ENCODE assay signal across 7 cellular contexts in the genomic region with DNA sequence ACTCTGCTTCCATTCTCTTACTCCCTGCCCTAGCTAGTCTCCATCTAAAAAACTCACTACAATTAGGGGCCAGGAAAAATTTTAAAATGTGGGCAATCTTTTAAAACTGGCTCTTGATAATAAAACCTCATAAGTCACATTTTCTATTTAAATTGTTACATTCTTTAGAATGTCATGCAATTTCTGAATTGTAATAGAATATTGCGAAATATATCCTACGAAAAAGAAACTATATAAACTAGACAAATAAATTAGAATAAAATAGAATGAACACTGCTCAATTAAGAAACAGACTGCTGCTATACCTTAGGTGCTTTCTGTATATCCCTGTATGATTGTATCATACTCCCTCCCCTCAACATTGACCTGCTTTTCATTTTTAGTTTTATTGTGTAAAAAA.
"Had no signal": no experiment of that assay in that cellular context is flagged by ENCODE, and none has a peak within 500 bp of the region (broad histone marks: within the 10 kb centered on the region; RNA-seq: fewer than 3 reads in every experiment).

No MANE protein-coding gene starts in this region.

- H3K4me2 ChIP-seq: KMS-11 had no signal

- H3K9ac ChIP-seq: KMS-11 had no signal

- H3K27ac ChIP-seq: HL-60, KMS-11 had no signal

- DNase-seq: KBM-7, KG1 had no signal

- H3K27me3 Mint-ChIP-seq: IgD-negative memory B cell had no signal

- H3K36me3 Mint-ChIP-seq: IgD-negative memory B cell had no signal

- H3K4me3 Mint-ChIP-seq: IgD-negative memory B cell had no signal

- ATAC-seq: HepG2 had no signal

- H3K27ac Mint-ChIP-seq: IgD-negative memory B cell had no signal

- H3K4me1 Mint-ChIP-seq: IgD-negative memory B cell had no signal

- FAIRE-seq: HepG2, HTR-8/SVneo had no signal
